ENCODE assay signal across 7 cellular contexts in the genomic region with DNA sequence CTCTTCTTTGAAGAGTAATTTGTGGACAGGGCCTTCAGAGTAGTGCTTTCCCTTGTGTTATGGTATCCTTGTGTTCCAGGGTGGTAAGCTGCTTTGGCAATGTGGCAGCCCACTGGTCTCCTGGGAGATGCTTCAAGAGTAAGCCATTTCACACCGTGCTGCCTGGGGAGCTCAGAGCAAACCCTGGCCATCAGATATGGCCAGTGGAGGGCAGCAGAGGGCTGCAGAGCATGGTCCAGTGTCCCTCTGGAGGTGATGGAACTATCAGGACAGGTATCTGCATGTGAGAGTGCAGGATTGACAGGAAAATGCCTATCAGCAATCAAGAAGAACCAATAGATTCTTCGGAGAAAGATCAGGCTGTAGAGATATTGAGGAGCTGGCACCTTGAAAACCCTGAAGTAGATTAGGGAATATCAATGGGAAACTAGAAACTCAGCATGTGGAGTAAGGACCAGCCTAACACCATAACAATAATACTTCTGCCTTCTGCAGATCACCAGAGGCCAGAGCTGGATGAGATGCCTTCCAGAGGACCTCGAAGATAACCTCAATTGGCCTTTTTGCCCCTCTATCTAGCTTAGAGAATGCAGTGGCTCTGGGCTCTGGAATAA.
DNase-seq lines count a peak whose midpoint lies in the region; ATAC-seq and TF ChIP-seq lines count a peak whose summit lies in the region.

No MANE protein-coding gene starts in this region.

- peak; percentile 83 for ATAC-seq in GM19438 (IDR thresholded peaks at IDR 0.05; ENCODE audit: low read depth, unreplicated experiment)
- ATAC-seq in HG03432 (IDR thresholded peaks at IDR 0.05; ENCODE audit: unreplicated experiment) = peak; percentile 87
- ATAC-seq in lower lobe of right lung = peak; percentile 85 to 89

- H3K9me3 ChIP-seq in breast epithelium (peaks cover 6 to 12% of the 10 kb centered on the region in 2 donors), lower lobe of right lung (peaks cover 7% of the 10 kb centered on the region)

- intact Hi-C loops in breast epithelium (cut with DNase I; ENCODE audit: low total_unique reads) (no loop called here), lower lobe of right lung (cut with DNase I) (no loop called here)

- H3K4me3 ChIP-seq in breast epithelium = no peak overlapping the region
- no peak overlapping the region for H3K4me3 ChIP-seq in lower lobe of right lung

- no peaks in the 10 kb centered on the region for H3K27me3 ChIP-seq in breast epithelium
- no peaks in the 10 kb centered on the region for H3K27me3 ChIP-seq in lower lobe of right lung (ENCODE audit: low read depth)

- peak in 2 of 3 donors; percentile 26 to 29 for TF ChIP-seq CTCF in breast epithelium (IDR thresholded peaks at IDR 0.05)
- TF ChIP-seq CTCF in lower lobe of right lung (IDR thresholded peaks at IDR 0.05) = peak; percentile 64

- no peak overlapping the region for H3K27ac ChIP-seq in breast epithelium
- no peak overlapping the region for H3K27ac ChIP-seq in lower lobe of right lung

- H3K36me3 ChIP-seq in breast epithelium = no peaks in the 10 kb centered on the region
- H3K36me3 ChIP-seq in lower lobe of right lung = no peaks in the 10 kb centered on the region

- DNase-seq in G401 (ENCODE audit: low spot score) (peak; percentile 65), NCI-H524 (lab: John Stamatoyannopoulos, UW) (peak; percentile 84 to 96), breast epithelium (ENCODE audit: low spot score in 2 of 2) (no peak), lower lobe of right lung (peak; percentile 52), activated gamma-delta T cell treated with Interleukin-2 at 50 U/mL for 16 hours (no peak)

- in situ Hi-C loops in G401 (cut with HindIII; ENCODE audit: low sequenced_read_pairs) = no loop called here

- TF ChIP-seq POLR2A in breast epithelium (IDR thresholded peaks at IDR 0.05) = no peak

- H3K4me1 ChIP-seq in breast epithelium = no peaks in the 10 kb centered on the region
- no peaks in the 10 kb centered on the region for H3K4me1 ChIP-seq in lower lobe of right lung

Comparison
In these comparisons a context has a peak if more than half of its experiments do, and no peak if none do; other contexts are left out.
1. DNase-seq: peak in G401 (single experiment), NCI-H524 (2 of 2) and lower lobe of right lung (single experiment); none in breast epithelium (0 of 2) and activated gamma-delta T cell treated with Interleukin-2 at 50 U/mL for 16 hours (single experiment).
2. Peak in every context shown above with its lines, with median percentiles within 50 percentile points of each other: ATAC-seq.